In the genomic region with DNA sequence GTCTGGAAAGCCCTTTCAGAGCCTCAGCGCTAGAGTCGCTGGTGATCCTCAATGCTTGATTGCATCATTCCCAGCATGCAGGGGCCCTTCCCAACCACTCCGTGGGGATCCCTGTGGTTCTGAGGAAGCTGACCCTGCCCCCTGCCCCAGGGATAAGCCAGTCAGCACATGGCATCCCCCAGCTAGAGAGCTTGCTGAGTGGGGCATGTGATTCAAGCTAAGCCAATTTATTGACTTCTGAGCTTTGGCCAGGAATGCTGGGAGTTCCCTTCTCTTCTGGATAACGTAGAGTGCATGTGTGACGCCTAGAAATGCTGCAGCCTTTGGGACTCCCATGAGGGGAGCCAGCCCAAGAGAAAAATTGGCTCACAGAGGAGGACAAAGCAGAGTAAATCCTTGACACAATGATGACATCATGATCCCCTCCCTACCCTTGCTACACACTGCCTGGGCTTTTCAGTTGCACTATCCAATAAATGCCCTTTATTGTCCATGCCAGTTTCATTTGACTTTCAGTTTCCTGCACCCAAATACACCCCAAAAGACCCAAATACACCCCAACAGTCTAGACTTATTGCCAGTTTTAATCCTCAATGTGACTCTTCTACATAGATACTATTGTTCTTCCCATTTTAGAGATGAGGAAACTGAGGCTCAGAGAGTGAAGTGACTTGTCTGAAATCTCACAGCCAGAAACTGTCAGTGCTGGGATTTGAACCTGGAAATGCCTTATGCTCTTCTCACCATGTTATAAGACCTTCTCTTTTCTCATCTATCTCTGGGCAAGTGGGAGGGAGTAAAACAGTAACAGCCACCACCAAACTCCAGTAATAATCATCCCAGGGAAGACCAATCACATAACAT, we compare ENCODE assay signal across 15 cellular contexts. TPM values are rescaled to one million over a fixed set of nuclear protein-coding genes. Genes with fewer than 3 reads are reported as not detected.
DNase-seq lines count a peak whose midpoint lies in the region; ATAC-seq and TF ChIP-seq lines count a peak whose summit lies in the region.
"Had no signal": no experiment of that assay in that cellular context is flagged by ENCODE, and none has a peak within 500 bp of the region (broad histone marks: within the 10 kb centered on the region; RNA-seq: fewer than 3 reads in every experiment).

No MANE protein-coding gene starts in this region.

- CTCF ChIA-PET in WTC11 (lab: Charles Lee) = interaction anchor here (0.5 to 4.0 kb wide), 7 partner anchors 31 to 246 kb away, joined by 3 to 31 read pairs (median 4); a partner anchor contains a TSS

- no peak overlapping the region for H3K9ac ChIP-seq in neural progenitor cell

- H3K4me2 ChIP-seq in neural progenitor cell = peak overlapping the region; percentile 40

- DNase-seq in WTC11 (ENCODE audit: low spot score) = peak; percentile 31
- peak; percentile 39 for DNase-seq in fibroblast of the conjunctiva (ENCODE audit: low read depth)
- DNase-seq in neural progenitor cell (ENCODE audit: low spot score) = peak; percentile 68
- DNase-seq in ureter (ENCODE audit: low spot score) = peak; percentile 52
- DNase-seq in stimulated activated CD4-positive, alpha-beta T cell treated with anti-CD3 and anti-CD28 coated beads, Interleukin-1b, Interleukin-23, amount 100 ng/mL, for 48 hours = no peak
- DNase-seq in NCI-H748 (lab: John Stamatoyannopoulos, UW; ENCODE audit: unreplicated experiment) = no peak
- no peak for DNase-seq in CD1c-positive myeloid dendritic cell (ENCODE audit: extremely low spot score)
- DNase-seq: activated naive CD8-positive, alpha-beta T cell treated with anti-CD3 and anti-CD28 coated beads for 36 hours; CD4-positive, alpha-beta memory T cell; NCI-H446 treated with DMSO at 0.1 percent for 48 hours; RPMI8226 had no signal

- no peaks in the 10 kb centered on the region for H3K9me3 ChIP-seq in neural progenitor cell (ENCODE audit: low read depth)
- H3K9me3 ChIP-seq: ovary had no signal

- peaks cover 33% of the 10 kb centered on the region for H3K4me1 ChIP-seq in neural progenitor cell

- no peaks in the 10 kb centered on the region for H3K36me3 ChIP-seq in neural progenitor cell
- H3K36me3 ChIP-seq: ovary had no signal

- POLR2A ChIA-PET in WTC11 (lab: Charles Lee) = no interaction called here

- no peaks in the 10 kb centered on the region for H3K36me3 Mint-ChIP-seq in WTC11
- H3K36me3 Mint-ChIP-seq in neural progenitor cell = no peaks in the 10 kb centered on the region
- H3K36me3 Mint-ChIP-seq: activated naive CD8-positive, alpha-beta T cell treated with anti-CD3 and anti-CD28 coated beads for 36 hours; CD4-positive, alpha-beta memory T cell had no signal

- no peaks in the 10 kb centered on the region for H3K79me2 ChIP-seq in neural progenitor cell (ENCODE audit: low read depth)

- H3F3A ChIP-seq in neural progenitor cell (ENCODE audit: low read depth) = peaks cover 13% of the 10 kb centered on the region

- H3K4me1 Mint-ChIP-seq in WTC11 = peaks cover 57% of the 10 kb centered on the region
- H3K4me1 Mint-ChIP-seq in neural progenitor cell = peaks cover 50% of the 10 kb centered on the region
- H3K4me1 Mint-ChIP-seq: activated naive CD8-positive, alpha-beta T cell treated with anti-CD3 and anti-CD28 coated beads for 36 hours; CD4-positive, alpha-beta memory T cell had no signal

- peaks cover 5% of the 10 kb centered on the region for H3K9me3 Mint-ChIP-seq in WTC11
- no peaks in the 10 kb centered on the region for H3K9me3 Mint-ChIP-seq in neural progenitor cell
- H3K9me3 Mint-ChIP-seq: activated naive CD8-positive, alpha-beta T cell treated with anti-CD3 and anti-CD28 coated beads for 36 hours; CD4-positive, alpha-beta memory T cell had no signal

- H3K27ac Mint-ChIP-seq in WTC11 = no peak overlapping the region
- H3K27ac Mint-ChIP-seq in neural progenitor cell = peak overlapping the region; percentile 44
- H3K27ac Mint-ChIP-seq: activated naive CD8-positive, alpha-beta T cell treated with anti-CD3 and anti-CD28 coated beads for 36 hours; CD4-positive, alpha-beta memory T cell had no signal

- TF ChIP-seq CTCF in WTC11 (IDR thresholded peaks at IDR 0.05) = no peak
- TF ChIP-seq CTCF in neural progenitor cell (IDR thresholded peaks at IDR 0.05) = no peak

- no peaks in the 10 kb centered on the region for H3K27me3 ChIP-seq in neural progenitor cell
- H3K27me3 ChIP-seq: ovary had no signal

- no peak overlapping the region for H3K27ac ChIP-seq in neural progenitor cell
- H3K27ac ChIP-seq: ovary had no signal

- no peak overlapping the region for H2AFZ ChIP-seq in neural progenitor cell (replicated peaks)

- H3K27me3 Mint-ChIP-seq in WTC11 (ENCODE audit: low read depth) (no peaks in the 10 kb centered on the region), neural progenitor cell (ENCODE audit: insufficient read depth, low read depth) (peaks cover 5% of the 10 kb centered on the region)

- H3K4me3 ChIP-seq in neural progenitor cell = no peak overlapping the region
- H3K4me3 ChIP-seq: lung, ovary had no signal

- no peaks in the 10 kb centered on the region for H4K20me1 ChIP-seq in neural progenitor cell (ENCODE audit: low read depth)

- ATAC-seq in WTC11 (no peak), HG02970 (IDR thresholded peaks at IDR 0.05; ENCODE audit: low FRiP score, unreplicated experiment) (no peak)

- H3K4me3 Mint-ChIP-seq in WTC11 = no peak overlapping the region
- H3K4me3 Mint-ChIP-seq in neural progenitor cell = no peak overlapping the region
- H3K4me3 Mint-ChIP-seq: activated naive CD8-positive, alpha-beta T cell treated with anti-CD3 and anti-CD28 coated beads for 36 hours; CD4-positive, alpha-beta memory T cell had no signal

TF ChIP-seq in WTC11, 78 proteins besides CTCF, POLR2A, EP300 and RAD21 (continues in another document):
- TF ChIP-seq GTF2I (CRISPR knock-in tag; conservative IDR thresholded peaks at IDR 0.05) (0 out of 2 replicates have a peak, but pooled peaks have one; percentile 9), TEAD4 (CRISPR knock-in tag; IDR thresholded peaks at IDR 0.05) (no peak), CREB1 (CRISPR knock-in tag; IDR thresholded peaks at IDR 0.05) (no peak), SOX15 (CRISPR knock-in tag; IDR thresholded peaks at IDR 0.05) (no peak), ZNF671 (CRISPR knock-in tag; IDR thresholded peaks at IDR 0.05) (no peak), TEAD1 (CRISPR knock-in tag; IDR thresholded peaks at IDR 0.05) (no peak), FOXK1 (CRISPR knock-in tag; IDR thresholded peaks at IDR 0.05) (no peak), CREM (CRISPR knock-in tag; IDR thresholded peaks at IDR 0.05) (no peak), PRRX2 (CRISPR knock-in tag; IDR thresholded peaks at IDR 0.05) (no peak), ZNF232 (CRISPR knock-in tag; IDR thresholded peaks at IDR 0.05) (no peak), ZNF423 (CRISPR knock-in tag; IDR thresholded peaks at IDR 0.05) (peak; percentile 57; the same call in 1 of the 2 replicates)
- TF ChIP-seq, protein P1, sequence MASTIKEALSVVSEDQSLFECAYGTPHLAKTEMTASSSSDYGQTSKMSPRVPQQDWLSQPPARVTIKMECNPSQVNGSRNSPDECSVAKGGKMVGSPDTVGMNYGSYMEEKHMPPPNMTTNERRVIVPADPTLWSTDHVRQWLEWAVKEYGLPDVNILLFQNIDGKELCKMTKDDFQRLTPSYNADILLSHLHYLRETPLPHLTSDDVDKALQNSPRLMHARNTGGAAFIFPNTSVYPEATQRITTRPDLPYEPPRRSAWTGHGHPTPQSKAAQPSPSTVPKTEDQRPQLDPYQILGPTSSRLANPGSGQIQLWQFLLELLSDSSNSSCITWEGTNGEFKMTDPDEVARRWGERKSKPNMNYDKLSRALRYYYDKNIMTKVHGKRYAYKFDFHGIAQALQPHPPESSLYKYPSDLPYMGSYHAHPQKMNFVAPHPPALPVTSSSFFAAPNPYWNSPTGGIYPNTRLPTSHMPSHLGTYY (CRISPR knock-in tag; IDR thresholded peaks at IDR 0.05) = no peak
- TF ChIP-seq, protein P2, sequence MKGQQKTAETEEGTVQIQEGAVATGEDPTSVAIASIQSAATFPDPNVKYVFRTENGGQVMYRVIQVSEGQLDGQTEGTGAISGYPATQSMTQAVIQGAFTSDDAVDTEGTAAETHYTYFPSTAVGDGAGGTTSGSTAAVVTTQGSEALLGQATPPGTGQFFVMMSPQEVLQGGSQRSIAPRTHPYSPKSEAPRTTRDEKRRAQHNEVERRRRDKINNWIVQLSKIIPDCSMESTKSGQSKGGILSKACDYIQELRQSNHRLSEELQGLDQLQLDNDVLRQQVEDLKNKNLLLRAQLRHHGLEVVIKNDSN (CRISPR knock-in tag; IDR thresholded peaks at IDR 0.05) = peak; percentile 39; the same call in 1 of the 2 replicates
- TF ChIP-seq, protein P3, sequence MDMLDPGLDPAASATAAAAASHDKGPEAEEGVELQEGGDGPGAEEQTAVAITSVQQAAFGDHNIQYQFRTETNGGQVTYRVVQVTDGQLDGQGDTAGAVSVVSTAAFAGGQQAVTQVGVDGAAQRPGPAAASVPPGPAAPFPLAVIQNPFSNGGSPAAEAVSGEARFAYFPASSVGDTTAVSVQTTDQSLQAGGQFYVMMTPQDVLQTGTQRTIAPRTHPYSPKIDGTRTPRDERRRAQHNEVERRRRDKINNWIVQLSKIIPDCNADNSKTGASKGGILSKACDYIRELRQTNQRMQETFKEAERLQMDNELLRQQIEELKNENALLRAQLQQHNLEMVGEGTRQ (CRISPR knock-in tag; IDR thresholded peaks at IDR 0.05) = peak; percentile 18; the same call in 1 of the 2 replicates
- TF ChIP-seq, protein P4, sequence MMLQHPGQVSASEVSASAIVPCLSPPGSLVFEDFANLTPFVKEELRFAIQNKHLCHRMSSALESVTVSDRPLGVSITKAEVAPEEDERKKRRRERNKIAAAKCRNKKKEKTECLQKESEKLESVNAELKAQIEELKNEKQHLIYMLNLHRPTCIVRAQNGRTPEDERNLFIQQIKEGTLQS (CRISPR knock-in tag; conservative IDR thresholded peaks at IDR 0.05) = 0 out of 2 replicates have a peak, but pooled peaks have one; percentile 60
- TF ChIP-seq, protein P5, sequence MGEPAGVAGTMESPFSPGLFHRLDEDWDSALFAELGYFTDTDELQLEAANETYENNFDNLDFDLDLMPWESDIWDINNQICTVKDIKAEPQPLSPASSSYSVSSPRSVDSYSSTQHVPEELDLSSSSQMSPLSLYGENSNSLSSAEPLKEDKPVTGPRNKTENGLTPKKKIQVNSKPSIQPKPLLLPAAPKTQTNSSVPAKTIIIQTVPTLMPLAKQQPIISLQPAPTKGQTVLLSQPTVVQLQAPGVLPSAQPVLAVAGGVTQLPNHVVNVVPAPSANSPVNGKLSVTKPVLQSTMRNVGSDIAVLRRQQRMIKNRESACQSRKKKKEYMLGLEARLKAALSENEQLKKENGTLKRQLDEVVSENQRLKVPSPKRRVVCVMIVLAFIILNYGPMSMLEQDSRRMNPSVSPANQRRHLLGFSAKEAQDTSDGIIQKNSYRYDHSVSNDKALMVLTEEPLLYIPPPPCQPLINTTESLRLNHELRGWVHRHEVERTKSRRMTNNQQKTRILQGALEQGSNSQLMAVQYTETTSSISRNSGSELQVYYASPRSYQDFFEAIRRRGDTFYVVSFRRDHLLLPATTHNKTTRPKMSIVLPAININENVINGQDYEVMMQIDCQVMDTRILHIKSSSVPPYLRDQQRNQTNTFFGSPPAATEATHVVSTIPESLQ (CRISPR knock-in tag; IDR thresholded peaks at IDR 0.05) = no peak

RNA-seq across cellular contexts. Expression of a gene that starts 34.3 kb away (rescaled TPM):
- total RNA-seq in WTC11 (2021) (1.1 to 1.5 TPM (median 1.1 TPM) in 3 replicates), neural progenitor cell (ENCODE audit: low replicate concordance) (0.97 and 1.0 TPM in 2 replicates), ureter (1.6 TPM)
- total RNA-seq: activated naive CD8-positive, alpha-beta T cell treated with anti-CD3 and anti-CD28 coated beads for 36 hours; CD4-positive, alpha-beta memory T cell; dermis microvascular lymphatic vessel endothelial cell had no signal

Comparison
In these comparisons a context has a peak if more than half of its experiments do, and no peak if none do; other contexts are left out.
1. DNase-seq: peak in WTC11 (single experiment), fibroblast of the conjunctiva (single experiment), neural progenitor cell (single experiment) and ureter (single experiment); none in stimulated activated CD4-positive, alpha-beta T cell treated with anti-CD3 and anti-CD28 coated beads, Interleukin-1b, Interleukin-23, amount 100 ng/mL, for 48 hours (single experiment), NCI-H748 (single experiment) and CD1c-positive myeloid dendritic cell (single experiment).